In the genomic region with DNA sequence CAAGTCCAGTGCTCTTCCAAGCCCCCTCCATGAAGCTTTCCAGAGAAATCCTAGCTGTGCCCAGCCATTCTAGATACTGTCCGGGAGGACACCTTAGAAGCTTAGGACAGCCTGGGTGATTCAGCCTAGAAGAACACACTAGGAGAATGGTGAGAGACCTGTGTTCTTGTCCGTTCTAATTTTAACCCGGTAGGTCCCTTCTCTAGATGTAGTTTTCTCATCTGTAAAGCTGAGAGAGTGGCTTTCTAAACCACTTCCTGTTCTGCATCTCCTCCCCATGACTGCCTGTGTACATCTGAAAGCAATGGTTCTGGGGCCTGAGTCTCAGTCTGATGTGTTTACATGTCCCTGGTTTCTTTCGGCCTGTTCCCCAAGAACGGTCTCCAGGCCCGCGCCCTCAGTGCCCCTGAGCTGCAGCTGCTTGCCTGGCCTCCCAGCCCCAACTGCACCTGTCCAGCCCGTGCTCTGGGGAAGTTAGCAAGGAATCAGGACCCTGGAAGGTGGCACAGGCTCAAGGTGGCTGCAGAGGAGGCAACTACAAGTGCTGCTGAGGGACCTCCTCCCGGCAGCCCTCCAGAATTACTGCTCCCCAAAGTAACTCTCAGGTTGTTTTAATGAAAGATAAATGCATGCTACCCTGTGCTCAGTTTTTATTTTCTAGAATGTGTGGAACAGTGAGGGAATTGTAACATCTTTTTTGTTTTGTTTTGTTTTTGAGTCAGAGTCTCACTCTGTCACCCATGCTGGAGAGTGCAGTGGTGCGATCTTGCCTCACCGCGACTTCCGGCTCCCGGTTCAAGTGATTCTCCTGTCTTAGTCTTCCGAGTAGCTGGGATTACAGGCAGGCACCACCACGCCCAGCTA, we compare ENCODE assay signal across 1 cellular context.
TF ChIP-seq lines count a peak whose summit lies in the region.

No MANE protein-coding gene starts in this region.

TF ChIP-seq in SK-N-SH treated with all-trans-retinoic acid at 6 μM for 48 hours, 23 proteins besides CTCF, POLR2A, EP300 and RAD21 (continued from another document):
- TF ChIP-seq CREB5 (CRISPR knock-in tag; IDR thresholded peaks at IDR 0.05; ENCODE audit: low read depth): no peak
- TF ChIP-seq GLIS3 (CRISPR knock-in tag; IDR thresholded peaks at IDR 0.05): no peak
- no peak for TF ChIP-seq ZNF8 (CRISPR knock-in tag; IDR thresholded peaks at IDR 0.05)
